Comparison of ENCODE assay signal across 26 cellular contexts in the genomic region with DNA sequence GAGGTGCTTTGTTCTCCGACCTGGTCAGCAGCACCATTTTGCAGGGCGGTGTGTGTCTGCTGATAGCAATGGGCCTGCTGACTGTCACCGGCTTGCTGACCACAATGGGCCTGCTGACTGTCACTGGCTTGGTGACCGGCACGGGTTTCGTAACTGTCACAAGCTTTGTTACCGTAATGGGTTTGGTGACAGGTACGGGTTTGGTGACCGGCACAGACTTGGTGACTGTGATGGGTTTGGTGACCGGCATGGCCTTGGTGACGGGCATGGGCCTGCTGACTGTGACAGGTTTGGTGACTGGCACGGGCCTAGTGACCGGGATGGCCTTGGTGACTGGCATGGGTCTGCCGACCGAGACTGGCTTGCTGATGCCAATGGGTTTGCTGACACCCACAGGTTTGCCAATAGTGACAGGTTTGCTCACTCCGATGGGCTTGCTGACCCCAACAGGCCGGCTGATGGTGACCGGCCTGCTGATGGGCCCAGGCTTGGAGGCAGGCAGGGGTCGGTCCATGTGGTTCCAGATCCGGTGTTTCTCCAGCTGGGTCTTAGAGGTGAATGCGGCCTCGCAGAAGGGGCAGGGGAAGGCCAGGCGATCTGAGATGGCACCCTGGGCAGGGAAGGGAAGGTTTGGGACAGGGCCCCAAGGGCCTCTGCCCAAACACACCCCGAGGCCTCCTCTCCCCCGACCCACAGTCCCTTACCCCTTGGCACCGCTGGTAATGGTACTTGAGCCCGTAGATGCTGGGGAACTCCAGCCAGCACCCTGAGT. TPM values are rescaled to one million over a fixed set of nuclear protein-coding genes. Genes with fewer than 3 reads are reported as not detected.
DNase-seq lines count a peak whose midpoint lies in the region; ATAC-seq and TF ChIP-seq lines count a peak whose summit lies in the region.
"Had no signal": no experiment of that assay in that cellular context is flagged by ENCODE, and none has a peak within 500 bp of the region (broad histone marks: within the 10 kb centered on the region; RNA-seq: fewer than 3 reads in every experiment).

No MANE protein-coding gene starts in this region.

- H3K4me1 Mint-ChIP-seq in activated CD4-positive, alpha-beta memory T cell treated with anti-CD3 and anti-CD28 coated beads for 36 hours (ENCODE audit: low read depth), result peaks cover 10% of the 10 kb centered on the region
- peaks cover 11% of the 10 kb centered on the region for H3K4me1 Mint-ChIP-seq in activated CD4-positive, alpha-beta memory T cell treated with anti-CD3 and anti-CD28 coated beads, Interleukin-2, amount 10 ng/mL, durations not matched to agents 7 days and 5 days
- peaks cover 0 to 13% (median 5%) of the 10 kb centered on the region in 4 donors for H3K4me1 Mint-ChIP-seq in CD4-positive, CD25-positive, alpha-beta regulatory T cell
- peaks cover 8% of the 10 kb centered on the region for H3K4me1 Mint-ChIP-seq in activated T-helper 1 cell treated with anti-CD3 and anti-CD28 coated beads, Interleukin-12 subunit alpha, Interleukin-12 subunit beta, Interleukin-2, Interleukin-4 antibody, amounts not matched to agents 30 ng/mL and 10 ng/mL and 1 ng/mL, durations not matched to agents 14 hours and 24 hours and 36 hours (ENCODE audit: low read depth)
- peaks cover 8% of the 10 kb centered on the region in 2 donors for H3K4me1 Mint-ChIP-seq in natural killer cell

- H3K4me3 ChIP-seq in CD4-positive, CD25-positive, alpha-beta regulatory T cell (ENCODE audit: low read depth, low read length), result no peak overlapping the region
- no peak overlapping the region for H3K4me3 ChIP-seq in GM23248
- no peak overlapping the region for H3K4me3 ChIP-seq in HAP-1
- H3K4me3 ChIP-seq: body of pancreas, hepatocyte, SJSA1, skin epidermis had no signal

- no peaks in the 10 kb centered on the region for H3K27me3 ChIP-seq in CD4-positive, CD25-positive, alpha-beta regulatory T cell (ENCODE audit: control insufficient read depth, insufficient read depth, low read length)
- H3K27me3 ChIP-seq in GM23248 (replicated peaks; ENCODE audit: insufficient read depth) (no peaks in the 10 kb centered on the region), HAP-1 (ENCODE audit: low read depth) (no peaks in the 10 kb centered on the region)
- H3K27me3 ChIP-seq: body of pancreas, hepatocyte, SJSA1 had no signal

- ATAC-seq in CD4-positive, CD25-positive, alpha-beta regulatory T cell (ENCODE audit: low read depth in 2 of 2), result no peak
- ATAC-seq in natural killer cell, result no peak
- ATAC-seq: activated naive CD8-positive, alpha-beta T cell treated with anti-CD3 and anti-CD28 coated beads, Interleukin-2, amount 50 U/mL, for 24 hours; body of pancreas; foreskin keratinocyte; left lobe of liver had no signal

- H3K9me3 ChIP-seq in CD4-positive, CD25-positive, alpha-beta regulatory T cell (ENCODE audit: control insufficient read depth in 2 of 2, low read length in 2 of 2), result no peaks in the 10 kb centered on the region
- H3K9me3 ChIP-seq in GM23248 (ENCODE audit: low read depth) (no peaks in the 10 kb centered on the region), HAP-1 (peaks cover 4% of the 10 kb centered on the region)
- H3K9me3 ChIP-seq: body of pancreas, neutrophil had no signal

- POLR2A ChIA-PET in activated CD4-positive, alpha-beta memory T cell treated with anti-CD3 and anti-CD28 coated beads for 36 hours (lab: Charles Lee), result no interaction called here
- POLR2A ChIA-PET in activated CD4-positive, alpha-beta memory T cell treated with anti-CD3 and anti-CD28 coated beads, Interleukin-2, amount 10 ng/mL, durations not matched to agents 7 days and 5 days (lab: Charles Lee), result no interaction called here

- in situ Hi-C loops in GM23248 (cut with MboI), result no loop called here
- in situ Hi-C loops in HAP-1 (cut with MboI; ENCODE audit: low sequenced_read_pairs), result no loop called here

- H3K4me1 ChIP-seq in CD4-positive, CD25-positive, alpha-beta regulatory T cell (ENCODE audit: control insufficient read depth, insufficient read depth, low read length, poor library complexity, severe bottlenecking), result peaks cover 14% of the 10 kb centered on the region
- H3K4me1 ChIP-seq in GM23248 (ENCODE audit: insufficient read depth), result peaks cover 5% of the 10 kb centered on the region
- peaks cover 3% of the 10 kb centered on the region; the same call in 1 of the 2 replicates for H3K4me1 ChIP-seq in HAP-1
- H3K4me1 ChIP-seq: foreskin keratinocyte had no signal

- H3K4me3 Mint-ChIP-seq in activated CD4-positive, alpha-beta memory T cell treated with anti-CD3 and anti-CD28 coated beads for 36 hours, result no peak overlapping the region
- H3K4me3 Mint-ChIP-seq in activated CD4-positive, alpha-beta memory T cell treated with anti-CD3 and anti-CD28 coated beads, Interleukin-2, amount 10 ng/mL, durations not matched to agents 7 days and 5 days, result no peak overlapping the region
- peak overlapping the region in 3 of 4 donors; percentile 41 to 58 (median 47) for H3K4me3 Mint-ChIP-seq in CD4-positive, CD25-positive, alpha-beta regulatory T cell
- H3K4me3 Mint-ChIP-seq in activated T-helper 1 cell treated with anti-CD3 and anti-CD28 coated beads, Interleukin-12 subunit alpha, Interleukin-12 subunit beta, Interleukin-2, Interleukin-4 antibody, amounts not matched to agents 30 ng/mL and 10 ng/mL and 1 ng/mL, durations not matched to agents 14 hours and 24 hours and 36 hours, result no peak overlapping the region
- peak overlapping the region; percentile 40 for H3K4me3 Mint-ChIP-seq in natural killer cell
- H3K4me3 Mint-ChIP-seq: activated naive CD8-positive, alpha-beta T cell treated with anti-CD3 and anti-CD28 coated beads, Interleukin-2, amount 50 U/mL, for 24 hours had no signal

- CTCF ChIA-PET in activated CD4-positive, alpha-beta memory T cell treated with anti-CD3 and anti-CD28 coated beads for 36 hours (lab: Charles Lee), result no interaction called here
- CTCF ChIA-PET in activated CD4-positive, alpha-beta memory T cell treated with anti-CD3 and anti-CD28 coated beads, Interleukin-2, amount 10 ng/mL, durations not matched to agents 7 days and 5 days (lab: Charles Lee), result no interaction called here

- H3K9ac ChIP-seq in GM23248, result no peak overlapping the region

- no peak overlapping the region for H3K27ac Mint-ChIP-seq in activated CD4-positive, alpha-beta memory T cell treated with anti-CD3 and anti-CD28 coated beads for 36 hours
- H3K27ac Mint-ChIP-seq in activated CD4-positive, alpha-beta memory T cell treated with anti-CD3 and anti-CD28 coated beads, Interleukin-2, amount 10 ng/mL, durations not matched to agents 7 days and 5 days, result no peak overlapping the region
- H3K27ac Mint-ChIP-seq in CD4-positive, CD25-positive, alpha-beta regulatory T cell, result no peak overlapping the region
- H3K27ac Mint-ChIP-seq in activated T-helper 1 cell treated with anti-CD3 and anti-CD28 coated beads, Interleukin-12 subunit alpha, Interleukin-12 subunit beta, Interleukin-2, Interleukin-4 antibody, amounts not matched to agents 30 ng/mL and 10 ng/mL and 1 ng/mL, durations not matched to agents 14 hours and 24 hours and 36 hours, result peak overlapping the region; percentile 29
- no peak overlapping the region for H3K27ac Mint-ChIP-seq in natural killer cell
- H3K27ac Mint-ChIP-seq: activated naive CD8-positive, alpha-beta T cell treated with anti-CD3 and anti-CD28 coated beads, Interleukin-2, amount 50 U/mL, for 24 hours; activated T-helper 2 cell treated with anti-CD3 and anti-CD28 coated beads, Interferon-gamma antibody, Interleukin-2, Interleukin-4, amounts not matched to agents 10 μg/mL and 5 μg/mL and 100 μg/mL, durations not matched to agents 14 hours and 24 hours and 36 hours; immature natural killer cell had no signal

- intact Hi-C loops in activated CD4-positive, alpha-beta memory T cell treated with anti-CD3 and anti-CD28 coated beads for 36 hours (cut with micrococcal nuclease), result no loop called here
- intact Hi-C loops in activated T-helper 1 cell treated with anti-CD3 and anti-CD28 coated beads, Interleukin-12 subunit alpha, Interleukin-12 subunit beta, Interleukin-2, Interleukin-4 antibody, amounts not matched to agents 30 ng/mL and 10 ng/mL and 1 ng/mL, durations not matched to agents 14 hours and 24 hours and 36 hours (cut with micrococcal nuclease), result no loop called here
- intact Hi-C loops in natural killer cell (cut with micrococcal nuclease), result no loop called here

- H3K9me2 ChIP-seq in GM23248 (ENCODE audit: insufficient read depth), result no peaks in the 10 kb centered on the region

- no peaks in the 10 kb centered on the region for H4K20me1 ChIP-seq in GM23248 (ENCODE audit: insufficient read depth)

- no peak overlapping the region for H2AFZ ChIP-seq in GM23248
- H2AFZ ChIP-seq: hepatocyte had no signal

- no peaks in the 10 kb centered on the region for H3K9me3 Mint-ChIP-seq in activated CD4-positive, alpha-beta memory T cell treated with anti-CD3 and anti-CD28 coated beads for 36 hours
- no peaks in the 10 kb centered on the region for H3K9me3 Mint-ChIP-seq in activated CD4-positive, alpha-beta memory T cell treated with anti-CD3 and anti-CD28 coated beads, Interleukin-2, amount 10 ng/mL, durations not matched to agents 7 days and 5 days
- H3K9me3 Mint-ChIP-seq in CD4-positive, CD25-positive, alpha-beta regulatory T cell, result peaks cover 0 to 2% (median 0%) of the 10 kb centered on the region in 7 donors
- no peaks in the 10 kb centered on the region for H3K9me3 Mint-ChIP-seq in activated T-helper 1 cell treated with anti-CD3 and anti-CD28 coated beads, Interleukin-12 subunit alpha, Interleukin-12 subunit beta, Interleukin-2, Interleukin-4 antibody, amounts not matched to agents 30 ng/mL and 10 ng/mL and 1 ng/mL, durations not matched to agents 14 hours and 24 hours and 36 hours
- H3K9me3 Mint-ChIP-seq in natural killer cell, result no peaks in the 10 kb centered on the region
- H3K9me3 Mint-ChIP-seq: activated naive CD8-positive, alpha-beta T cell treated with anti-CD3 and anti-CD28 coated beads, Interleukin-2, amount 50 U/mL, for 24 hours; activated T-helper 2 cell treated with anti-CD3 and anti-CD28 coated beads, Interferon-gamma antibody, Interleukin-2, Interleukin-4, amounts not matched to agents 10 μg/mL and 5 μg/mL and 100 μg/mL, durations not matched to agents 14 hours and 24 hours and 36 hours; immature natural killer cell had no signal

- DNase-seq in activated CD4-positive, alpha-beta memory T cell treated with anti-CD3 and anti-CD28 coated beads for 36 hours, result peak; percentile 7
- no peak for DNase-seq in activated CD4-positive, alpha-beta memory T cell treated with anti-CD3 and anti-CD28 coated beads, Interleukin-2, amount 10 ng/mL, durations not matched to agents 7 days and 5 days
- no peak for DNase-seq in CD4-positive, CD25-positive, alpha-beta regulatory T cell
- no peak for DNase-seq in activated T-helper 1 cell treated with anti-CD3 and anti-CD28 coated beads, Interleukin-12 subunit alpha, Interleukin-12 subunit beta, Interleukin-2, Interleukin-4 antibody, amounts not matched to agents 30 ng/mL and 10 ng/mL and 1 ng/mL, durations not matched to agents 14 hours and 24 hours and 36 hours (ENCODE audit: low spot score)
- no peak for DNase-seq in natural killer cell
- no peak for DNase-seq in GM23248
- DNase-seq in HAP-1 (ENCODE audit: low spot score in 2 of 2), result no peak
- DNase-seq in NCI-H524 (lab: John Stamatoyannopoulos, UW), result no peak
- DNase-seq: activated CD4-positive, alpha-beta T cell treated with anti-CD3 and anti-CD28 coated beads for 1 hour; activated naive CD8-positive, alpha-beta T cell treated with anti-CD3 and anti-CD28 coated beads, Interleukin-2, amount 50 U/mL, for 24 hours; AML-193; effector CD8-positive, alpha-beta T cell; foreskin keratinocyte; GF-D8; immature natural killer cell; Karpas-422; NCI-H1694; NCI-H510A; stimulated activated CD4-positive, alpha-beta T cell treated with anti-CD3 and anti-CD28 coated beads, Interleukin-1b, Interleukin-23, amount 100 ng/mL, for 48 hours had no signal

- no peak for TF ChIP-seq CTCF in natural killer cell (IDR thresholded peaks at IDR 0.05)

- no peak overlapping the region for H3K27ac ChIP-seq in CD4-positive, CD25-positive, alpha-beta regulatory T cell (ENCODE audit: insufficient read depth, low read length, poor library complexity, severe bottlenecking)
- no peak overlapping the region for H3K27ac ChIP-seq in GM23248
- H3K27ac ChIP-seq: body of pancreas, foreskin keratinocyte, hepatocyte, neutrophil, SJSA1, skin epidermis had no signal

- H3K79me2 ChIP-seq in GM23248 (ENCODE audit: insufficient read depth), result peaks cover 14% of the 10 kb centered on the region

- WGBS in GM23248 (ENCODE audit: low coverage in 1 of 2, low lambda C conversion rate in 2 of 2, missing lambda C conversion rate in 2 of 2), 2 experiments, result 87 to 95% methylated on average over 22 to 27 of the region's 27 CpGs

- H3F3A ChIP-seq in GM23248 (ENCODE audit: insufficient read depth), result no peaks in the 10 kb centered on the region

- peaks cover 16% of the 10 kb centered on the region for H3K36me3 ChIP-seq in CD4-positive, CD25-positive, alpha-beta regulatory T cell (ENCODE audit: control insufficient read depth, insufficient read depth, low read length)
- H3K36me3 ChIP-seq in GM23248 (ENCODE audit: low read depth) (no peaks in the 10 kb centered on the region), HAP-1 (replicated peaks) (peaks cover 58% of the 10 kb centered on the region)

- no peak overlapping the region for H3K4me2 ChIP-seq in GM23248 (ENCODE audit: unreplicated experiment)
- H3K4me2 ChIP-seq: hepatocyte had no signal

- H3K27me3 Mint-ChIP-seq in activated CD4-positive, alpha-beta memory T cell treated with anti-CD3 and anti-CD28 coated beads for 36 hours, result no peaks in the 10 kb centered on the region
- no peaks in the 10 kb centered on the region for H3K27me3 Mint-ChIP-seq in activated CD4-positive, alpha-beta memory T cell treated with anti-CD3 and anti-CD28 coated beads, Interleukin-2, amount 10 ng/mL, durations not matched to agents 7 days and 5 days
- no peaks in the 10 kb centered on the region for H3K27me3 Mint-ChIP-seq in CD4-positive, CD25-positive, alpha-beta regulatory T cell
- peaks cover 2% of the 10 kb centered on the region for H3K27me3 Mint-ChIP-seq in activated T-helper 1 cell treated with anti-CD3 and anti-CD28 coated beads, Interleukin-12 subunit alpha, Interleukin-12 subunit beta, Interleukin-2, Interleukin-4 antibody, amounts not matched to agents 30 ng/mL and 10 ng/mL and 1 ng/mL, durations not matched to agents 14 hours and 24 hours and 36 hours (ENCODE audit: insufficient read depth)
- H3K27me3 Mint-ChIP-seq in natural killer cell (ENCODE audit: low read depth in 2 of 2), result no peaks in the 10 kb centered on the region
- H3K27me3 Mint-ChIP-seq: activated naive CD8-positive, alpha-beta T cell treated with anti-CD3 and anti-CD28 coated beads, Interleukin-2, amount 50 U/mL, for 24 hours had no signal

- H3K36me3 Mint-ChIP-seq in activated CD4-positive, alpha-beta memory T cell treated with anti-CD3 and anti-CD28 coated beads for 36 hours, result peaks cover 17% of the 10 kb centered on the region
- peaks cover 3% of the 10 kb centered on the region for H3K36me3 Mint-ChIP-seq in activated CD4-positive, alpha-beta memory T cell treated with anti-CD3 and anti-CD28 coated beads, Interleukin-2, amount 10 ng/mL, durations not matched to agents 7 days and 5 days (ENCODE audit: low read depth)
- H3K36me3 Mint-ChIP-seq in CD4-positive, CD25-positive, alpha-beta regulatory T cell, result peaks cover 7% of the 10 kb centered on the region
- peaks cover 16% of the 10 kb centered on the region for H3K36me3 Mint-ChIP-seq in activated T-helper 1 cell treated with anti-CD3 and anti-CD28 coated beads, Interleukin-12 subunit alpha, Interleukin-12 subunit beta, Interleukin-2, Interleukin-4 antibody, amounts not matched to agents 30 ng/mL and 10 ng/mL and 1 ng/mL, durations not matched to agents 14 hours and 24 hours and 36 hours (ENCODE audit: low read depth)
- no peaks in the 10 kb centered on the region for H3K36me3 Mint-ChIP-seq in natural killer cell
- H3K36me3 Mint-ChIP-seq: immature natural killer cell had no signal

RNA-seq across cellular contexts. Expression of a gene that starts 3.4 kb away (rescaled TPM):
- total RNA-seq in activated CD4-positive, alpha-beta memory T cell treated with anti-CD3 and anti-CD28 coated beads for 36 hours, result 10 to 100 TPM; 12.5 to 13.5 TPM
- 10 to 100 TPM; 16.5 to 16.7 TPM for total RNA-seq in activated CD4-positive, alpha-beta memory T cell treated with anti-CD3 and anti-CD28 coated beads, Interleukin-2, amount 10 ng/mL, durations not matched to agents 7 days and 5 days
- 21.2 TPM for total RNA-seq in CD4-positive, CD25-positive, alpha-beta regulatory T cell
- under 1 TPM; 0.41 to 0.47 (median 0.45) TPM for polyA plus RNA-seq in CD4-positive, CD25-positive, alpha-beta regulatory T cell
- total RNA-seq in activated T-helper 1 cell treated with anti-CD3 and anti-CD28 coated beads, Interleukin-12 subunit alpha, Interleukin-12 subunit beta, Interleukin-2, Interleukin-4 antibody, amounts not matched to agents 30 ng/mL and 10 ng/mL and 1 ng/mL, durations not matched to agents 14 hours and 24 hours and 36 hours, result 28.0 and 28.3 TPM in 2 replicates
- 10 to 100 TPM; 11.5 to 16.8 (median 13.8) TPM for total RNA-seq in natural killer cell
- total RNA-seq in GM23248 (2014; rRNA removed; shearing (Covaris generic)), result 16.4 and 16.6 TPM in 2 replicates
- 1.2 and 1.5 TPM in 2 replicates for polyA plus RNA-seq in GM23248 (2016; fragmentation: Nextera tagmentation; extraction: Ambion mirVana)

RNA-seq across cellular contexts. Expression of a gene that starts 10.1 kb away (rescaled TPM):
- 10 to 100 TPM; 26.6 to 29.6 TPM for total RNA-seq in activated CD4-positive, alpha-beta memory T cell treated with anti-CD3 and anti-CD28 coated beads for 36 hours
- 10 to 100 TPM; 36.3 to 36.6 TPM for total RNA-seq in activated CD4-positive, alpha-beta memory T cell treated with anti-CD3 and anti-CD28 coated beads, Interleukin-2, amount 10 ng/mL, durations not matched to agents 7 days and 5 days
- total RNA-seq in CD4-positive, CD25-positive, alpha-beta regulatory T cell, result 43.0 TPM
- polyA plus RNA-seq in CD4-positive, CD25-positive, alpha-beta regulatory T cell, result 10 to 100 TPM; 25.1 to 35.7 (median 31.6) TPM
- total RNA-seq in activated T-helper 1 cell treated with anti-CD3 and anti-CD28 coated beads, Interleukin-12 subunit alpha, Interleukin-12 subunit beta, Interleukin-2, Interleukin-4 antibody, amounts not matched to agents 30 ng/mL and 10 ng/mL and 1 ng/mL, durations not matched to agents 14 hours and 24 hours and 36 hours, result 48.7 and 49.3 TPM in 2 replicates
- 10 to 100 TPM; 49.9 to 58.1 (median 49.9) TPM for total RNA-seq in natural killer cell
- 17.6 and 21.5 TPM in 2 replicates for total RNA-seq in GM23248 (2014; rRNA removed; shearing (Covaris generic))
- 28.8 and 33.4 TPM in 2 replicates for polyA plus RNA-seq in GM23248 (2016; fragmentation: Nextera tagmentation; extraction: Ambion mirVana)

RNA-seq across cellular contexts. Expression of a gene that starts 13.1 kb away (rescaled TPM):
- total RNA-seq in activated CD4-positive, alpha-beta memory T cell treated with anti-CD3 and anti-CD28 coated beads for 36 hours, result 10 to 100 TPM; 23.7 to 24.5 TPM
- total RNA-seq in activated CD4-positive, alpha-beta memory T cell treated with anti-CD3 and anti-CD28 coated beads, Interleukin-2, amount 10 ng/mL, durations not matched to agents 7 days and 5 days, result 10 to 100 TPM; 18.3 to 21.0 TPM
- 14.3 TPM for total RNA-seq in CD4-positive, CD25-positive, alpha-beta regulatory T cell
- polyA plus RNA-seq in CD4-positive, CD25-positive, alpha-beta regulatory T cell, result 1 to 10 TPM; 5.9 to 8.3 (median 7.2) TPM
- total RNA-seq in activated T-helper 1 cell treated with anti-CD3 and anti-CD28 coated beads, Interleukin-12 subunit alpha, Interleukin-12 subunit beta, Interleukin-2, Interleukin-4 antibody, amounts not matched to agents 30 ng/mL and 10 ng/mL and 1 ng/mL, durations not matched to agents 14 hours and 24 hours and 36 hours, result 29.4 and 34.9 TPM in 2 replicates
- 10 to 100 TPM; 15.2 to 22.3 (median 17.6) TPM for total RNA-seq in natural killer cell
- total RNA-seq in GM23248 (2014; rRNA removed; shearing (Covaris generic)), result 0.38 and 1.3 TPM in 2 replicates
- 1.3 and 1.7 TPM in 2 replicates for polyA plus RNA-seq in GM23248 (2016; fragmentation: Nextera tagmentation; extraction: Ambion mirVana)

RNA-seq across cellular contexts. Expression of a gene that starts 14.6 kb away (rescaled TPM):
- total RNA-seq in activated CD4-positive, alpha-beta memory T cell treated with anti-CD3 and anti-CD28 coated beads for 36 hours, result 10 to 100 TPM; 62.3 to 63.1 TPM
- total RNA-seq in activated CD4-positive, alpha-beta memory T cell treated with anti-CD3 and anti-CD28 coated beads, Interleukin-2, amount 10 ng/mL, durations not matched to agents 7 days and 5 days, result 10 to 100 TPM; 58.4 to 60.4 TPM
- total RNA-seq in CD4-positive, CD25-positive, alpha-beta regulatory T cell, result 61.8 TPM
- 10 to 100 TPM; 76.8 to 85.3 (median 80.1) TPM for polyA plus RNA-seq in CD4-positive, CD25-positive, alpha-beta regulatory T cell
- 82.3 and 83.6 TPM in 2 replicates for total RNA-seq in activated T-helper 1 cell treated with anti-CD3 and anti-CD28 coated beads, Interleukin-12 subunit alpha, Interleukin-12 subunit beta, Interleukin-2, Interleukin-4 antibody, amounts not matched to agents 30 ng/mL and 10 ng/mL and 1 ng/mL, durations not matched to agents 14 hours and 24 hours and 36 hours
- 10 to 100 TPM; 52.7 to 63.0 (median 55.0) TPM for total RNA-seq in natural killer cell
- total RNA-seq in GM23248 (2014; rRNA removed; shearing (Covaris generic)), result 39.0 and 47.1 TPM in 2 replicates
- 54.8 and 59.4 TPM in 2 replicates for polyA plus RNA-seq in GM23248 (2016; fragmentation: Nextera tagmentation; extraction: Ambion mirVana)

Comparison
In these comparisons a context has a peak if more than half of its experiments do, and no peak if none do; other contexts are left out.
1. H3K4me3 Mint-ChIP-seq: peak in CD4-positive, CD25-positive, alpha-beta regulatory T cell (3 of 4) and natural killer cell (single experiment); none in activated CD4-positive, alpha-beta memory T cell treated with anti-CD3 and anti-CD28 coated beads for 36 hours (single experiment), activated CD4-positive, alpha-beta memory T cell treated with anti-CD3 and anti-CD28 coated beads, Interleukin-2, amount 10 ng/mL, durations not matched to agents 7 days and 5 days (single experiment) and activated T-helper 1 cell treated with anti-CD3 and anti-CD28 coated beads, Interleukin-12 subunit alpha, Interleukin-12 subunit beta, Interleukin-2, Interleukin-4 antibody, amounts not matched to agents 30 ng/mL and 10 ng/mL and 1 ng/mL, durations not matched to agents 14 hours and 24 hours and 36 hours (single experiment).